In the genomic region with DNA sequence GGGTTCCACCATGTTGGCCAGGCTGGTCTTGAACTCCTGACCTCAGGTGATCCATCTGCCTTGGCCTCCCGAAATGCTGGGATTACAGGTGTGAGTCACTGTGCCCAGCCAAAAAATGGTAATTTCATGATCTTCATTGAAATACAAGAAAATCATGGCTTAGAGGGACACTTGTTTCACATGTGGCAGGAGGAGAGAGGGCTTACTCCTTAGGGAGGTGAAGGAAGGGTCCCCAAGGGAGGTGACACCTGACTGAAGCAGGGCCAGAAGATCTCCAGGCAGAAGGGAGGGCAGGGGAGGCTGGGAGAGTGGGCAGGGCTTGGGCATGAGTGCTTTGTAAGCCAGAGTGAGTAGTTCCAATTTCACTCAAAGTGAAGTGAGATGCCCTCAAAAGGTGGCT, we compare ENCODE assay signal across 29 cellular contexts. TPM values are rescaled to one million over a fixed set of nuclear protein-coding genes. Genes with fewer than 3 reads are reported as not detected.
DNase-seq lines count a peak whose midpoint lies in the region; ATAC-seq and TF ChIP-seq lines count a peak whose summit lies in the region.
"Had no signal": no experiment of that assay in that cellular context is flagged by ENCODE, and none has a peak within 500 bp of the region (broad histone marks: within the 10 kb centered on the region; RNA-seq: fewer than 3 reads in every experiment).

No MANE protein-coding gene starts in this region.

- H3K4me3 Mint-ChIP-seq in stimulated activated naive CD8-positive, alpha-beta T cell treated with anti-CD3 and anti-CD28 coated beads, Interleukin-15, Interleukin-2, amounts not matched to agents 100 ng/mL and 50 ng/mL, for 24 hours: no peak overlapping the region
- no peak overlapping the region for H3K4me3 Mint-ChIP-seq in central memory CD8-positive, alpha-beta T cell
- H3K4me3 Mint-ChIP-seq: CD4-positive, alpha-beta T cell; GM23338; H9; HFFc6 had no signal

- H3K36me3 Mint-ChIP-seq in stimulated activated naive CD8-positive, alpha-beta T cell treated with anti-CD3 and anti-CD28 coated beads, Interleukin-15, Interleukin-2, amounts not matched to agents 100 ng/mL and 50 ng/mL, for 24 hours (ENCODE audit: low read depth): no peaks in the 10 kb centered on the region
- H3K36me3 Mint-ChIP-seq in central memory CD8-positive, alpha-beta T cell (ENCODE audit: insufficient read depth): no peaks in the 10 kb centered on the region

- WGBS in ovary, 3 donors: 57 to 64% (median 57%) methylated on average over 1 of the region's 1 CpG

- no peak for TF ChIP-seq POLR2A in ovary (IDR thresholded peaks at IDR 0.05)

- TF ChIP-seq CTCF in neutrophil (IDR thresholded peaks at IDR 0.05) (no peak), ovary (IDR thresholded peaks at IDR 0.05) (no peak)

- no peak for TF ChIP-seq EP300 in ovary (IDR thresholded peaks at IDR 0.05)

- H3K27ac ChIP-seq in neutrophil (peak overlapping the region; percentile 35), ovary (no peak overlapping the region)
- H3K27ac ChIP-seq: BLaER1 treated with 17β-estradiol and CSF1 and Interleukin-3, amounts not matched to agents 10 nM and 100 nM; SJSA1 had no signal

- peak overlapping the region; percentile 28 for H3K27ac Mint-ChIP-seq in stimulated activated naive CD8-positive, alpha-beta T cell treated with anti-CD3 and anti-CD28 coated beads, Interleukin-15, Interleukin-2, amounts not matched to agents 100 ng/mL and 50 ng/mL, for 24 hours
- peak overlapping the region; percentile 78 for H3K27ac Mint-ChIP-seq in central memory CD8-positive, alpha-beta T cell (ENCODE audit: low read depth)
- H3K27ac Mint-ChIP-seq: CD4-positive, alpha-beta T cell; GM23338; H9; HFFc6 had no signal

- no peak for DNase-seq in stimulated activated naive CD8-positive, alpha-beta T cell treated with anti-CD3 and anti-CD28 coated beads, Interleukin-15, Interleukin-2, amounts not matched to agents 100 U/mL and 50 U/mL, for 24 hours
- no peak for DNase-seq in central memory CD8-positive, alpha-beta T cell (ENCODE audit: low spot score in 2 of 2)
- DNase-seq in ovary (no peak), DMS 273 (lab: John Stamatoyannopoulos, UW; ENCODE audit: unreplicated experiment) (no peak)
- DNase-seq: AML-193; CD4-positive, alpha-beta T cell; COR-L47; H9; HFFc6; IMR-90; KG1; MG63; NCI-H1105 treated with DMSO at 0.1 percent for 48 hours; NCI-H146; NCI-H2029; NCI-H446 treated with DMSO at 0.1 percent for 48 hours; NCI-H526; NCI-H82; NK-92 treated with Interleukin-12 subunit alpha and Interleukin-12 subunit beta, amount 100 ng/mL, for 24 hours; PC-3; Right ventricle myocardium superior; RPMI8226 had no signal

- H3K4me1 Mint-ChIP-seq in stimulated activated naive CD8-positive, alpha-beta T cell treated with anti-CD3 and anti-CD28 coated beads, Interleukin-15, Interleukin-2, amounts not matched to agents 100 ng/mL and 50 ng/mL, for 24 hours (ENCODE audit: low read depth): peaks cover 38% of the 10 kb centered on the region
- peaks cover 46% of the 10 kb centered on the region for H3K4me1 Mint-ChIP-seq in central memory CD8-positive, alpha-beta T cell

- peaks cover 5% of the 10 kb centered on the region for H3K27me3 Mint-ChIP-seq in stimulated activated naive CD8-positive, alpha-beta T cell treated with anti-CD3 and anti-CD28 coated beads, Interleukin-15, Interleukin-2, amounts not matched to agents 100 ng/mL and 50 ng/mL, for 24 hours
- H3K27me3 Mint-ChIP-seq in central memory CD8-positive, alpha-beta T cell: no peaks in the 10 kb centered on the region

- H3K4me3 ChIP-seq in neutrophil (ENCODE audit: low read depth in 1 of 2, low read length in 1 of 2) (no peak overlapping the region), ovary (no peak overlapping the region)
- H3K4me3 ChIP-seq: BLaER1 treated with 17β-estradiol and CSF1 and Interleukin-3, amounts not matched to agents 10 nM and 100 nM; GM23338; MG63; SJSA1 had no signal

- peaks cover 33% of the 10 kb centered on the region for H3K36me3 ChIP-seq in neutrophil
- no peaks in the 10 kb centered on the region for H3K36me3 ChIP-seq in ovary
- H3K36me3 ChIP-seq: MG63, SJSA1 had no signal

- H3K9me3 Mint-ChIP-seq in stimulated activated naive CD8-positive, alpha-beta T cell treated with anti-CD3 and anti-CD28 coated beads, Interleukin-15, Interleukin-2, amounts not matched to agents 100 ng/mL and 50 ng/mL, for 24 hours: no peaks in the 10 kb centered on the region
- H3K9me3 Mint-ChIP-seq in central memory CD8-positive, alpha-beta T cell: no peaks in the 10 kb centered on the region
- H3K9me3 Mint-ChIP-seq: CD4-positive, alpha-beta T cell; HFFc6 had no signal

- H3K9me3 ChIP-seq in neutrophil (no peaks in the 10 kb centered on the region), ovary (no peaks in the 10 kb centered on the region)
- H3K9me3 ChIP-seq: MG63, SJSA1 had no signal

- ATAC-seq in stimulated activated naive CD8-positive, alpha-beta T cell treated with anti-CD3 and anti-CD28 coated beads, Interleukin-15, Interleukin-2, amounts not matched to agents 100 U/mL and 50 U/mL, for 24 hours: no peak
- no peak for ATAC-seq in central memory CD8-positive, alpha-beta T cell (replicated peaks; ENCODE audit: extremely low read depth, poor library complexity, severe bottlenecking)
- ATAC-seq in HG03442 (IDR thresholded peaks at IDR 0.05; ENCODE audit: unreplicated experiment): no peak
- no peak for ATAC-seq in HG03196 (IDR thresholded peaks at IDR 0.05; ENCODE audit: unreplicated experiment)
- ATAC-seq: GM23338, PC-3 had no signal

- intact Hi-C loops in ovary (cut with DNase I): no loop called here

- H3K4me1 ChIP-seq in neutrophil (ENCODE audit: control insufficient read depth in 1 of 2, insufficient read depth in 1 of 2, low read depth in 1 of 2, low read length in 1 of 2) (peaks cover 0 to 6% of the 10 kb centered on the region in 2 experiments), ovary (ENCODE audit: insufficient read depth) (no peaks in the 10 kb centered on the region)
- H3K4me1 ChIP-seq: SJSA1 had no signal

- H3K27me3 ChIP-seq in neutrophil (no peaks in the 10 kb centered on the region), ovary (no peaks in the 10 kb centered on the region)

RNA-seq across cellular contexts. Expression of gene ITGAX, which starts 20.0 kb away (rescaled TPM):
- total RNA-seq in ovary: 10 to 100 TPM in 1 of 7 donors, 1 to 10 TPM in 5, under 1 TPM in 1; 0.83 to 13.9 (median 2.0) TPM
- 1 to 10 TPM in 1 of 2 donors, under 1 TPM in 1; 0.56 to 3.5 TPM for polyA plus RNA-seq in ovary
- total RNA-seq: GM23338, HFFc6, PC-3, SJSA1 had no signal
- polyA plus RNA-seq: GM23338 had no signal

RNA-seq across cellular contexts. Expression of gene ITGAD, which starts 58.2 kb away (rescaled TPM):
- total RNA-seq in ovary: under 1 TPM in 2 of 7 donors, not detected in 5; 0.10 to 0.15 TPM
- polyA plus RNA-seq in ovary: 1 to 10 TPM in 1 of 2 donors, under 1 TPM in 1; 0.05 to 2.7 TPM
- total RNA-seq: CD4-positive, alpha-beta T cell; GM23338; H9; HFFc6; IMR-90; PC-3; Right ventricle myocardium superior; SJSA1 had no signal
- polyA plus RNA-seq: GM23338, IMR-90 had no signal
